In the genomic region with DNA sequence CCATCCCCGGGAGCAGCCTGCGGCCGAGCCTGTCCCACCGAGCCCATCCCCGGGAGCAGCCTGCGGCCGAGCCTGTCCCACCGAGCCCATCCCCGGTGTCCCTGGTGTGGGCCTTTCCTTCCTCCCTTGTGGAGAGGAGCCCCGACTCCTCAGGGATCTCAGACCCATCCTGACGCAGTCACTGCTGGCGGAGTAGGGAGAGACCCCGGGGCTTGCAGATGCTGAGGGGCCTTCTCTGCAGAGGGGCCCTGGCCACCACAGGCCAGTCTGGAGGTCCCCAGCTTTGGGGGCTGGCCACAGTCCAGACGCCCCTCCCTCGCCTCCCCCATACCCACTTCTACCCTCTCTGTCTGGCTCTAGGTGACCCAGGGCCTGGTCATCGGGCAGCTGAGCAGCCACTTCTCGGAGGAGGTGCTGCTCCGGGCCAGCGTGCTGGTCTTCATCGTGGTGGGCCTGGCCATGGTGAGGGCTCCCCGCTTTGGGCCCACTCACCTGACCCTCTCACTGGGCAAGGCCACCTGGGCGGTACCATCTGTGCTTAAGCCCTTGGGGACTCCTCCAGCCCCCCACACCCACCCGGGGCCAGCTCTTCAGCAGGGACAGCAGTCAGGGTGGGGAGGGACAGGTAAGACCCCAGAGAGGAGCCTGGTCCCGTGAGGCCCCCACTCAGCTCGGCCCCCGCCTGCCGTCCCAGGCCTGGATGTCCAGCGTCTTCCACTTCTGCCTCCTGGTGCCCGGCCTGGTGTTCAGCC, we compare ENCODE assay signal across 33 cellular contexts. TPM values are rescaled to one million over a fixed set of nuclear protein-coding genes. Genes with fewer than 3 reads are reported as not detected.
"Had no signal": no experiment of that assay in that cellular context is flagged by ENCODE, and none has a peak within 500 bp of the region (broad histone marks: within the 10 kb centered on the region; RNA-seq: fewer than 3 reads in every experiment).

No MANE protein-coding gene starts in this region.

- H3K27ac ChIP-seq: ascending aorta, cardiac muscle cell, SJSA1 had no signal

- ATAC-seq: activated CD4-positive, alpha-beta T cell treated with anti-CD3 and anti-CD28 coated beads for 36 hours; activated CD4-positive, CD25-positive, alpha-beta regulatory T cell treated with anti-CD3 and anti-CD28 coated beads, Interleukin-2, amount 50 U/mL, for 24 hours; activated CD8-positive, alpha-beta T cell treated with anti-CD3 and anti-CD28 coated beads, Interleukin-2, amount 10 ng/mL, durations not matched to agents 7 days and 5 days; Panc1; WTC11 had no signal

- H3K36me3 Mint-ChIP-seq: activated naive CD4-positive, alpha-beta T cell treated with anti-CD3 and anti-CD28 coated beads, Interleukin-2, amount 50 U/mL, for 24 hours; activated naive CD8-positive, alpha-beta T cell treated with anti-CD3 and anti-CD28 coated beads, Interleukin-2, amount 10 ng/mL, durations not matched to agents 7 days and 5 days; WTC11 had no signal

- H3K27ac Mint-ChIP-seq: activated CD4-positive, alpha-beta T cell treated with anti-CD3 and anti-CD28 coated beads for 36 hours; activated CD4-positive, alpha-beta T cell treated with anti-CD3 and anti-CD28 coated beads, Interleukin-2, amount 10 ng/mL, durations not matched to agents 7 days and 5 days; activated CD8-positive, alpha-beta T cell treated with anti-CD3 and anti-CD28 coated beads, Interleukin-2, amount 10 ng/mL, durations not matched to agents 7 days and 5 days; activated naive CD4-positive, alpha-beta T cell treated with anti-CD3 and anti-CD28 coated beads, Interleukin-2, amount 50 U/mL, for 24 hours; activated naive CD8-positive, alpha-beta T cell treated with anti-CD3 and anti-CD28 coated beads, Interleukin-2, amount 10 ng/mL, durations not matched to agents 7 days and 5 days; activated T-cell treated with anti-CD3 and anti-CD28 coated beads, Interleukin-2, amount 50 U/mL, for 24 hours; activated T-helper 2 cell treated with anti-CD3 and anti-CD28 coated beads, Interferon-gamma antibody, Interleukin-2, Interleukin-4, amounts not matched to agents 10 μg/mL and 5 μg/mL and 100 μg/mL, durations not matched to agents 14 hours and 24 hours and 36 hours; T-helper 1 cell treated with Interleukin-12 subunit alpha and Interleukin-12 subunit beta and Interleukin-4 antibody, amounts not matched to agents 30 μg/mL and 1 μg/mL, for 36 hours; T-helper 2 cell treated with Interferon-gamma antibody and Interleukin-4, amounts not matched to agents 5 μg/mL and 100 μg/mL, for 36 hours; WTC11 had no signal

- H3K4me1 ChIP-seq: ascending aorta, SJSA1 had no signal

- H3K4me3 Mint-ChIP-seq: activated CD4-positive, alpha-beta T cell treated with anti-CD3 and anti-CD28 coated beads for 36 hours; activated CD4-positive, alpha-beta T cell treated with anti-CD3 and anti-CD28 coated beads, Interleukin-2, amount 10 ng/mL, durations not matched to agents 7 days and 5 days; activated CD8-positive, alpha-beta T cell treated with anti-CD3 and anti-CD28 coated beads, Interleukin-2, amount 10 ng/mL, durations not matched to agents 7 days and 5 days; activated naive CD4-positive, alpha-beta T cell treated with anti-CD3 and anti-CD28 coated beads, Interleukin-2, amount 50 U/mL, for 24 hours; activated naive CD8-positive, alpha-beta T cell treated with anti-CD3 and anti-CD28 coated beads, Interleukin-2, amount 10 ng/mL, durations not matched to agents 7 days and 5 days; activated T-cell treated with anti-CD3 and anti-CD28 coated beads, Interleukin-2, amount 50 U/mL, for 24 hours; central memory CD8-positive, alpha-beta T cell; T-helper 1 cell treated with Interleukin-12 subunit alpha and Interleukin-12 subunit beta and Interleukin-4 antibody, amounts not matched to agents 30 μg/mL and 1 μg/mL, for 36 hours; T-helper 2 cell treated with Interferon-gamma antibody and Interleukin-4, amounts not matched to agents 5 μg/mL and 100 μg/mL, for 36 hours; WTC11 had no signal

- H3K9me3 Mint-ChIP-seq: activated naive CD4-positive, alpha-beta T cell treated with anti-CD3 and anti-CD28 coated beads, Interleukin-2, amount 50 U/mL, for 24 hours; activated naive CD8-positive, alpha-beta T cell treated with anti-CD3 and anti-CD28 coated beads, Interleukin-2, amount 10 ng/mL, durations not matched to agents 7 days and 5 days; activated T-cell treated with anti-CD3 and anti-CD28 coated beads, Interleukin-2, amount 50 U/mL, for 24 hours; activated T-helper 2 cell treated with anti-CD3 and anti-CD28 coated beads, Interferon-gamma antibody, Interleukin-2, Interleukin-4, amounts not matched to agents 10 μg/mL and 5 μg/mL and 100 μg/mL, durations not matched to agents 14 hours and 24 hours and 36 hours; central memory CD8-positive, alpha-beta T cell; T-helper 1 cell treated with Interleukin-12 subunit alpha and Interleukin-12 subunit beta and Interleukin-4 antibody, amounts not matched to agents 30 μg/mL and 1 μg/mL, for 36 hours; T-helper 2 cell treated with Interferon-gamma antibody and Interleukin-4, amounts not matched to agents 5 μg/mL and 100 μg/mL, for 36 hours; WTC11 had no signal

- FAIRE-seq: TTC549 had no signal

- H3K9ac ChIP-seq: SK-N-SH had no signal

- H3K4me1 Mint-ChIP-seq: activated CD4-positive, alpha-beta T cell treated with anti-CD3 and anti-CD28 coated beads for 36 hours; activated CD4-positive, alpha-beta T cell treated with anti-CD3 and anti-CD28 coated beads, Interleukin-2, amount 10 ng/mL, durations not matched to agents 7 days and 5 days; activated naive CD4-positive, alpha-beta T cell treated with anti-CD3 and anti-CD28 coated beads, Interleukin-2, amount 50 U/mL, for 24 hours; activated naive CD8-positive, alpha-beta T cell treated with anti-CD3 and anti-CD28 coated beads, Interleukin-2, amount 10 ng/mL, durations not matched to agents 7 days and 5 days; central memory CD8-positive, alpha-beta T cell; WTC11 had no signal

- H3K4me3 ChIP-seq: ascending aorta, cardiac muscle cell, SJSA1 had no signal

- H3K27me3 ChIP-seq: ascending aorta, SJSA1 had no signal

- H3K9me3 ChIP-seq: ascending aorta, SK-N-SH had no signal

- H3K4me2 ChIP-seq: SK-N-SH had no signal

- H3K27me3 Mint-ChIP-seq: activated naive CD4-positive, alpha-beta T cell treated with anti-CD3 and anti-CD28 coated beads, Interleukin-2, amount 50 U/mL, for 24 hours; central memory CD8-positive, alpha-beta T cell had no signal

- H3K36me3 ChIP-seq: ascending aorta, cardiac muscle cell, SJSA1 had no signal

- DNase-seq: activated CD4-positive, alpha-beta T cell treated with anti-CD3 and anti-CD28 coated beads for 36 hours; activated CD4-positive, alpha-beta T cell treated with anti-CD3 and anti-CD28 coated beads, Interleukin-2, amount 10 ng/mL, durations not matched to agents 7 days and 5 days; activated CD4-positive, alpha-beta T cell treated with anti-CD3 and anti-CD28 coated beads, Interleukin-2, amount 50 U/mL, for 48 hours; activated CD8-positive, alpha-beta T cell treated with anti-CD3 and anti-CD28 coated beads, Interleukin-2, amount 10 ng/mL, durations not matched to agents 7 days and 5 days; activated gamma-delta T cell; activated naive CD4-positive, alpha-beta T cell treated with Interleukin-2 at 50 U/mL for 16 hours; activated naive CD8-positive, alpha-beta T cell treated with anti-CD3 and anti-CD28 coated beads, Interleukin-2, amount 10 ng/mL, durations not matched to agents 7 days and 5 days; activated T-cell treated with anti-CD3 and anti-CD28 coated beads, Interleukin-2, amount 50 U/mL, for 24 hours; amygdala; Karpas-422; NCI-H1105; NCI-H1417 treated with DMSO at 0.1 percent for 48 hours; NCI-H1694; NCI-H1930; NCI-H2081 treated with DMSO at 0.1 percent for 48 hours; NCI-H226; NCI-H446 treated with DMSO at 0.1 percent for 48 hours; NCI-H524 treated with DMSO at 0.1 percent for 48 hours; RPMI8226; SHP77 treated with DMSO at 0.1 percent for 48 hours; SK-N-SH had no signal

RNA-seq across cellular contexts. Expression of gene PHLDA2, which starts 7.3 kb away (rescaled TPM):
- total RNA-seq: ascending aorta had no signal
